Comparison of ENCODE assay signal across 1 cellular context in the genomic region with DNA sequence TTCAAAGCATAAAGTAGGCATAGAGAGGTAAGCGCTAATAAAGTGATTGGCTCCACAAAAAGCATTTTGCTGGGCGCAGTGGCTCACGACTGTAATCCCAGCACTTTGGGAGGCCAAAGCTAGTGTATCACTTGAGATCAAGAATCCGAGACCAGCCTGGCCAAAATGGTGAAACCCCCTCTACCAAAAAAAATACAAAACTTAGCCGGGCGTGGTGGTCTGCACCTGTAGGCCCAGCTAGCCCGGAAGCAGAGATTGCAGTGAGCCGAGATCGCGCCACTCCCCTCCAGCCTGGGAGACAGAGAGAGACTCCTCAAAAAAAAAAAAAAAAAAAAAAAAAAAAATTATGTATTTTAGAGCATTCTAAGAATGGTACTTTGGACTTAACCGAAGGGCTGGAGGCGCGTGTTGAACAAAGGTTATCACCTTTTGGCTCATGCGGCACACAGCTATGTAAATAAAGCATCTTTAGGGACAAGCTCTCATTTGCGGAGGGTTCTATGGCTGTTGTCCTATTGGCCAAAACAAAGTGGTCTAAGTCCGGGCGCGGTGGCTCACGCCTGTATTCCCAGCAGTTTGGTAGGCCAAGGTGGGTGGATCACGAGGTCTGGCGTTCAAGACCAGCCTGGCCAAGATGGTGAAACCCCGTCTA.
TF ChIP-seq lines count a peak whose summit lies in the region.

No MANE protein-coding gene starts in this region.

TF ChIP-seq in SK-N-SH, 30 proteins besides CTCF, POLR2A, EP300 and RAD21 (continued from another document):
- TF ChIP-seq PBX3 (IDR thresholded peaks at IDR 0.05) (no peak), RCOR1 (IDR thresholded peaks at IDR 0.05; ENCODE audit: low read length) (no peak), GATA2 (CRISPR knock-in tag; IDR thresholded peaks at IDR 0.05) (no peak), FOXM1 (IDR thresholded peaks at IDR 0.05; ENCODE audit: low read depth) (no peak), MXI1 (IDR thresholded peaks at IDR 0.05; ENCODE audit: low read depth, low read length) (no peak), SIN3A (IDR thresholded peaks at IDR 0.05; ENCODE audit: borderline replicate concordance, low read depth, low read length) (no peak; the same call in 1 of the 2 replicates), FOSL2 (IDR thresholded peaks at IDR 0.05; ENCODE audit: borderline replicate concordance, low read depth) (no peak)
TF ChIP-seq in SK-N-SH: peak in this region for 0.
